In genomic region chr20:10783660-10784336, GRCh38 we compare ENCODE assay signal across 20 cellular contexts.
A peak's percentile ranks its signal among the peaks of the same experiment; 100 is the strongest.
DNase-seq lines count a peak whose midpoint lies in the region; ATAC-seq and TF ChIP-seq lines count a peak whose summit lies in the region.
"Had no signal": no experiment of that assay in that cellular context is flagged by ENCODE, and none has a peak within 500 bp of the region (broad histone marks: within the 10 kb centered on the region; RNA-seq: fewer than 3 reads in every experiment).

No MANE protein-coding gene starts in this region.

- no peak overlapping the region for H3K27ac Mint-ChIP-seq in activated CD8-positive, alpha-beta memory T cell treated with anti-CD3 and anti-CD28 coated beads, Interleukin-2, amount 10 ng/mL, durations not matched to agents 7 days and 5 days
- H3K27ac Mint-ChIP-seq in chondrocyte (ENCODE audit: unreplicated experiment) = no peak overlapping the region
- H3K27ac Mint-ChIP-seq: activated naive CD4-positive, alpha-beta T cell treated with anti-CD3 and anti-CD28 coated beads, Interleukin-2, amount 50 U/mL, for 24 hours; CD4-positive, alpha-beta T cell had no signal

- no peaks in the 10 kb centered on the region for H3K4me1 Mint-ChIP-seq in activated CD8-positive, alpha-beta memory T cell treated with anti-CD3 and anti-CD28 coated beads, Interleukin-2, amount 10 ng/mL, durations not matched to agents 7 days and 5 days
- peaks cover 14% of the 10 kb centered on the region for H3K4me1 Mint-ChIP-seq in chondrocyte (ENCODE audit: low read depth)
- H3K4me1 Mint-ChIP-seq: activated naive CD4-positive, alpha-beta T cell treated with anti-CD3 and anti-CD28 coated beads, Interleukin-2, amount 50 U/mL, for 24 hours; central memory CD8-positive, alpha-beta T cell had no signal

- intact Hi-C loops in esophagus muscularis mucosa (cut with DNase I) = no loop called here

- peaks cover 0 to 4% (median 0%) of the 10 kb centered on the region in 4 donors for H3K27me3 ChIP-seq in esophagus muscularis mucosa
- H3K27me3 ChIP-seq: stomach had no signal

- H3K9me3 Mint-ChIP-seq in activated CD8-positive, alpha-beta memory T cell treated with anti-CD3 and anti-CD28 coated beads, Interleukin-2, amount 10 ng/mL, durations not matched to agents 7 days and 5 days (ENCODE audit: low read depth) = no peaks in the 10 kb centered on the region
- H3K9me3 Mint-ChIP-seq in chondrocyte (ENCODE audit: low read depth) = peaks cover under 1% of the 10 kb centered on the region
- H3K9me3 Mint-ChIP-seq: CD4-positive, alpha-beta T cell; central memory CD8-positive, alpha-beta T cell had no signal

- H3K36me3 Mint-ChIP-seq in activated CD8-positive, alpha-beta memory T cell treated with anti-CD3 and anti-CD28 coated beads, Interleukin-2, amount 10 ng/mL, durations not matched to agents 7 days and 5 days = no peaks in the 10 kb centered on the region
- no peaks in the 10 kb centered on the region for H3K36me3 Mint-ChIP-seq in chondrocyte (ENCODE audit: low read depth)
- H3K36me3 Mint-ChIP-seq: activated naive CD4-positive, alpha-beta T cell treated with anti-CD3 and anti-CD28 coated beads, Interleukin-2, amount 50 U/mL, for 24 hours had no signal

- H3K9me3 ChIP-seq in esophagus muscularis mucosa = no peaks in the 10 kb centered on the region
- H3K9me3 ChIP-seq: stomach had no signal

- H3K4me1 ChIP-seq in esophagus muscularis mucosa = no peaks in the 10 kb centered on the region

- H3K27ac ChIP-seq in esophagus muscularis mucosa (replicated peaks in 1 of 4) = no peak overlapping the region
- H3K27ac ChIP-seq: HL-60, stomach, WERI-Rb-1 had no signal

- no peak for TF ChIP-seq POLR2A in esophagus muscularis mucosa (IDR thresholded peaks at IDR 0.05; ENCODE audit: low read depth)

- no peak overlapping the region for H3K4me3 ChIP-seq in esophagus muscularis mucosa
- H3K4me3 ChIP-seq: lung, stomach had no signal

- H3K4me3 Mint-ChIP-seq in activated CD8-positive, alpha-beta memory T cell treated with anti-CD3 and anti-CD28 coated beads, Interleukin-2, amount 10 ng/mL, durations not matched to agents 7 days and 5 days = no peak overlapping the region
- H3K4me3 Mint-ChIP-seq in chondrocyte (ENCODE audit: unreplicated experiment) = no peak overlapping the region
- H3K4me3 Mint-ChIP-seq: activated naive CD4-positive, alpha-beta T cell treated with anti-CD3 and anti-CD28 coated beads, Interleukin-2, amount 50 U/mL, for 24 hours; CD4-positive, alpha-beta T cell; central memory CD8-positive, alpha-beta T cell had no signal

- TF ChIP-seq EP300 in esophagus muscularis mucosa (IDR thresholded peaks at IDR 0.05) = no peak

- H3K27me3 Mint-ChIP-seq in activated CD8-positive, alpha-beta memory T cell treated with anti-CD3 and anti-CD28 coated beads, Interleukin-2, amount 10 ng/mL, durations not matched to agents 7 days and 5 days = peaks cover 6% of the 10 kb centered on the region
- no peaks in the 10 kb centered on the region for H3K27me3 Mint-ChIP-seq in chondrocyte (ENCODE audit: low read depth)
- H3K27me3 Mint-ChIP-seq: activated naive CD4-positive, alpha-beta T cell treated with anti-CD3 and anti-CD28 coated beads, Interleukin-2, amount 50 U/mL, for 24 hours had no signal

- CTCF ChIA-PET in activated CD8-positive, alpha-beta memory T cell treated with anti-CD3 and anti-CD28 coated beads, Interleukin-2, amount 10 ng/mL, durations not matched to agents 7 days and 5 days (lab: Charles Lee) = no interaction called here

- no peak for TF ChIP-seq CTCF in esophagus muscularis mucosa (IDR thresholded peaks at IDR 0.05)
- TF ChIP-seq CTCF in omental fat pad (IDR thresholded peaks at IDR 0.05) = no peak
- TF ChIP-seq CTCF in chondrocyte (IDR thresholded peaks at IDR 0.05) = no peak

- ATAC-seq in omental fat pad (ENCODE audit: low FRiP score) = peak; percentile 28
- no peak for ATAC-seq in activated CD8-positive, alpha-beta memory T cell treated with anti-CD3 and anti-CD28 coated beads, Interleukin-2, amount 10 ng/mL, durations not matched to agents 7 days and 5 days
- no peak for ATAC-seq in HG03457 (IDR thresholded peaks at IDR 0.05; ENCODE audit: unreplicated experiment)
- ATAC-seq: HCT116 had no signal

- no peaks in the 10 kb centered on the region for H3K36me3 ChIP-seq in esophagus muscularis mucosa
- H3K36me3 ChIP-seq: stomach, WERI-Rb-1 had no signal

- DNase-seq in DMS153 (lab: John Stamatoyannopoulos, UW) (peak; percentile 64), DMS153 treated with DMSO at 0.1 percent for 48 hours (lab: John Stamatoyannopoulos, UW; ENCODE audit: unreplicated experiment) (no peak), NCI-H774 (lab: John Stamatoyannopoulos, UW) (peak; percentile 34), esophagus muscularis mucosa (ENCODE audit: extremely low spot score) (peak; percentile 21), omental fat pad (ENCODE audit: low spot score) (no peak), chondrocyte (ENCODE audit: low spot score) (no peak)
- DNase-seq in activated CD8-positive, alpha-beta memory T cell treated with anti-CD3 and anti-CD28 coated beads, Interleukin-2, amount 10 ng/mL, durations not matched to agents 7 days and 5 days = no peak
- DNase-seq: 8988T; activated CD8-positive, alpha-beta memory T cell treated with anti-CD3 and anti-CD28 coated beads, Interleukin-2, amount 50 U/mL, for 4 hours; CD4-positive, alpha-beta T cell; NCI-H2081 treated with DMSO at 0.1 percent for 48 hours; nucleus accumbens; stomach; WERI-Rb-1 had no signal

- whole genome bisulfite sequencing in esophagus muscularis mucosa = 73% methylated on average over 2 of the region's 2 CpGs

Comparison
In these comparisons a context has a peak if more than half of its experiments do, and no peak if none do; other contexts are left out.
1. DNase-seq: peak in DMS153 (single experiment), NCI-H774 (single experiment) and esophagus muscularis mucosa (single experiment); none in DMS153 treated with DMSO at 0.1 percent for 48 hours (single experiment), omental fat pad (single experiment), activated CD8-positive, alpha-beta memory T cell treated with anti-CD3 and anti-CD28 coated beads, Interleukin-2, amount 10 ng/mL, durations not matched to agents 7 days and 5 days (single experiment) and chondrocyte (single experiment).